In genomic region chr1:149445451-149445850, GRCh38 we compare ENCODE assay signal across 8 cellular contexts. TPM values are rescaled to one million over a fixed set of nuclear protein-coding genes. Genes with fewer than 3 reads are reported as not detected.
DNase-seq lines count a peak whose midpoint lies in the region; ATAC-seq and TF ChIP-seq lines count a peak whose summit lies in the region.
"Not testable (repeated sequence)": the region's sequence is repeated elsewhere in the genome, so short reads cannot be mapped to it uniquely, and the experiment has no call there.

No MANE protein-coding gene starts in this region.

- H3K27me3 ChIP-seq in Loucy (ENCODE audit: insufficient read depth, low read length, poor library complexity, severe bottlenecking); upper lobe of left lung: not testable (repeated sequence)

- not testable (repeated sequence) for H3K9me2 ChIP-seq in Loucy (replicated peaks; ENCODE audit: low read depth, low read length)

- ATAC-seq in left cardiac atrium; upper lobe of left lung (ENCODE audit: low FRiP score in 2 of 2): not testable (repeated sequence)

- not testable (repeated sequence) for H3F3A ChIP-seq in Loucy (ENCODE audit: low read depth)

- TF ChIP-seq EP300 in upper lobe of left lung (IDR thresholded peaks at IDR 0.05) = not testable (repeated sequence)

- H3K4me3 ChIP-seq in Loucy (ENCODE audit: low read length, poor library complexity, severe bottlenecking) = peak overlapping the region; percentile 61
- not testable (repeated sequence) for H3K4me3 ChIP-seq in choroid plexus epithelial cell (ENCODE audit: low read depth, low read length); retinal pigment epithelial cell (ENCODE audit: low read length); upper lobe of left lung

- TF ChIP-seq POLR2A in upper lobe of left lung (IDR thresholded peaks at IDR 0.05) = not testable (repeated sequence)

- not testable (repeated sequence) for H3K4me1 ChIP-seq in Loucy (ENCODE audit: insufficient read depth, low read length, poor library complexity, severe bottlenecking); upper lobe of left lung

- peak overlapping the region; percentile 69 for H3K9ac ChIP-seq in Loucy (ENCODE audit: low read depth, low read length, poor library complexity, severe bottlenecking)

- H2AFZ ChIP-seq in Loucy (ENCODE audit: low read length) = not testable (repeated sequence)

- TF ChIP-seq CTCF in Loucy (conservative IDR thresholded peaks at IDR 0.05; ENCODE audit: low read length); choroid plexus epithelial cell (conservative IDR thresholded peaks at IDR 0.05; ENCODE audit: low read depth, low read length); retinal pigment epithelial cell (conservative IDR thresholded peaks at IDR 0.05; ENCODE audit: low read depth, low read length); upper lobe of left lung (IDR thresholded peaks at IDR 0.05): not testable (repeated sequence)

- intact Hi-C loops in left cardiac atrium (cut with DNase I) = not testable (repeated sequence)

- peak overlapping the region in 2 of 4 donors; percentile 56 to 73 for H3K27ac ChIP-seq in upper lobe of left lung

- not testable (repeated sequence) for H3K79me2 ChIP-seq in Loucy (ENCODE audit: insufficient read depth, low read length)

- H3K36me3 ChIP-seq in Loucy (ENCODE audit: insufficient read depth, low read length); upper lobe of left lung: not testable (repeated sequence)

- 0 to 16% methylated on average over 4 to 5 of the region's 6 CpGs for WGBS in upper lobe of left lung, 2 donors

- DNase-seq in DMS 273 (lab: John Stamatoyannopoulos, UW; ENCODE audit: unreplicated experiment) = peak; percentile 5
- DNase-seq in SKM-1 treated with dmso at 0.1 percent for 144 hours (lab: John Stamatoyannopoulos, UW; ENCODE audit: unreplicated experiment) = peak; percentile 18
- peak; percentile 60 for DNase-seq in choroid plexus epithelial cell (ENCODE audit: low read depth)
- DNase-seq in left cardiac atrium = peak; percentile 30
- DNase-seq in middle frontal gyrus (ENCODE audit: extremely low spot score, low spot score) = peak; percentile 3
- DNase-seq in retinal pigment epithelial cell (ENCODE audit: low read depth) = peak; percentile 43
- DNase-seq in upper lobe of left lung = peak; percentile 4 to 25

- not testable (repeated sequence) for H3K9me3 ChIP-seq in Loucy (ENCODE audit: insufficient read depth, low read depth, low read length); upper lobe of left lung

- H3K4me2 ChIP-seq in Loucy (ENCODE audit: low read depth, low read length, poor library complexity, severe bottlenecking) = peak overlapping the region; percentile 63

- H4K20me1 ChIP-seq in Loucy (ENCODE audit: insufficient read depth, low read length, poor library complexity, severe bottlenecking) = not testable (repeated sequence)

RNA-seq across cellular contexts. Expression of gene NBPF19, which starts 29.4 kb away (rescaled TPM):
- total RNA-seq in left cardiac atrium (1 to 10 TPM; 6.3 TPM), upper lobe of left lung (10 to 100 TPM in 5 of 6 donors, 1 to 10 TPM in 1; 8.1 to 66.0 (median 20.5) TPM)

Comparison
In these comparisons a context has a peak if more than half of its experiments do, and no peak if none do; other contexts are left out.
1. DNase-seq: peak in every context shown above with its lines; median percentile 60 in choroid plexus epithelial cell; 43 in retinal pigment epithelial cell; 30 in left cardiac atrium; 18 in SKM-1 treated with dmso at 0.1 percent for 144 hours; 14 in upper lobe of left lung; 5 in DMS 273; 3 in middle frontal gyrus.